18 cellular contexts compared by ENCODE assay signal in genomic region chr6:106508836-106509235, GRCh38.
DNase-seq lines count a peak whose midpoint lies in the region; ATAC-seq lines count a peak whose summit lies in the region.
"Had no signal": no experiment of that assay in that cellular context is flagged by ENCODE, and none has a peak within 500 bp of the region (broad histone marks: within the 10 kb centered on the region; RNA-seq: fewer than 3 reads in every experiment).

No MANE protein-coding gene starts in this region.

- H3K36me3 ChIP-seq in ES-I3 (ENCODE audit: insufficient read depth, low read length) (no peaks in the 10 kb centered on the region), Karpas-422 (ENCODE audit: insufficient read depth, low read length) (no peaks in the 10 kb centered on the region), adipocyte (ENCODE audit: control insufficient read depth, insufficient read depth, low read length, severe bottlenecking) (no peaks in the 10 kb centered on the region)
- H3K36me3 ChIP-seq: heart right ventricle, tibial artery had no signal

- no peak overlapping the region for H3K27ac ChIP-seq in Karpas-422 (ENCODE audit: low read length)
- H3K27ac ChIP-seq: body of pancreas, heart right ventricle, psoas muscle, tibial artery had no signal

- H2AFZ ChIP-seq in Karpas-422 (ENCODE audit: low read length), result no peak overlapping the region

- H3K4me1 ChIP-seq in ES-I3 (ENCODE audit: insufficient read depth, low read length) (peaks cover 8% of the 10 kb centered on the region), Karpas-422 (ENCODE audit: low read length) (peaks cover 38% of the 10 kb centered on the region), adipocyte (ENCODE audit: control insufficient read depth, insufficient read depth, low read length) (peaks cover 32% of the 10 kb centered on the region)

- H3K9ac ChIP-seq in ES-I3 (ENCODE audit: low read depth, low read length), result peak overlapping the region; percentile 73; the same call in 1 of the 2 replicates
- H3K9ac ChIP-seq in Karpas-422 (ENCODE audit: low read length), result no peak overlapping the region
- no peak overlapping the region for H3K9ac ChIP-seq in adipocyte (ENCODE audit: low read length)

- H3K9me3 ChIP-seq in ES-I3 (ENCODE audit: control insufficient read depth, insufficient read depth, low read length) (no peaks in the 10 kb centered on the region), Karpas-422 (ENCODE audit: low read length) (no peaks in the 10 kb centered on the region), adipocyte (ENCODE audit: control insufficient read depth, low read length) (no peaks in the 10 kb centered on the region)
- H3K9me3 ChIP-seq: body of pancreas, heart right ventricle, psoas muscle, tibial artery had no signal

- DNase-seq in Karpas-422 (no peak), adipocyte (ENCODE audit: low read depth) (peak; percentile 57), fibroblast of the conjunctiva (ENCODE audit: low read depth) (peak; percentile 72), DMS153 treated with DMSO at 0.1 percent for 48 hours (lab: John Stamatoyannopoulos, UW; ENCODE audit: unreplicated experiment) (no peak), H4 (ENCODE audit: low spot score) (no peak), NCI-H82 treated with DMSO at 0.1 percent for 48 hours (lab: John Stamatoyannopoulos, UW; ENCODE audit: unreplicated experiment) (no peak)
- DNase-seq: Calu3, heart right ventricle, NCI-H1694 treated with DMSO at 0.1 percent for 48 hours, NCI-H446, psoas muscle, SHP77 treated with DMSO at 0.1 percent for 48 hours, tibial artery had no signal

- H3K4me3 ChIP-seq in Karpas-422 (ENCODE audit: low read length) (no peak overlapping the region), adipocyte (ENCODE audit: low read length) (no peak overlapping the region)
- H3K4me3 ChIP-seq: body of pancreas, heart right ventricle, tibial artery had no signal

- peak overlapping the region; percentile 74 for H3K4me2 ChIP-seq in Karpas-422 (ENCODE audit: low read depth, low read length, poor library complexity, severe bottlenecking)

- no peaks in the 10 kb centered on the region for H3K27me3 ChIP-seq in Karpas-422 (ENCODE audit: low read length)
- no peaks in the 10 kb centered on the region for H3K27me3 ChIP-seq in adipocyte (replicated peaks; ENCODE audit: control insufficient read depth, insufficient read depth, low read length)
- H3K27me3 ChIP-seq: body of pancreas had no signal

- no peaks in the 10 kb centered on the region for H4K20me1 ChIP-seq in Karpas-422 (ENCODE audit: insufficient read depth, low read depth, low read length)

- H3K79me2 ChIP-seq in Karpas-422 (ENCODE audit: low read length), result peaks cover 15% of the 10 kb centered on the region

- H3K9me2 ChIP-seq in Karpas-422 (replicated peaks; ENCODE audit: insufficient read depth, low read length), result no peaks in the 10 kb centered on the region

- no peak for ATAC-seq in GM19395 (IDR thresholded peaks at IDR 0.05; ENCODE audit: unreplicated experiment)
- ATAC-seq: activated CD4-positive, CD25-positive, alpha-beta regulatory T cell treated with anti-CD3 and anti-CD28 coated beads, Interleukin-2, amount 50 U/mL, for 24 hours; body of pancreas; heart right ventricle; psoas muscle; stimulated activated effector memory CD8-positive, alpha-beta T cell treated with anti-CD3 and anti-CD28 coated beads, Interleukin-12 subunit alpha, Interleukin-12 subunit beta, amount 100 ng/mL, for 72 hours had no signal

Comparison
In these comparisons a context has a peak if more than half of its experiments do, and no peak if none do; other contexts are left out.
1. DNase-seq: peak in adipocyte (single experiment) and fibroblast of the conjunctiva (single experiment); none in Karpas-422 (single experiment), DMS153 treated with DMSO at 0.1 percent for 48 hours (single experiment), H4 (single experiment) and NCI-H82 treated with DMSO at 0.1 percent for 48 hours (single experiment).